ENCODE assay signal across 23 cellular contexts in genomic region chr12:131333136-131333535, GRCh38.
"Had no signal": no experiment of that assay in that cellular context is flagged by ENCODE, and none has a peak within 500 bp of the region (broad histone marks: within the 10 kb centered on the region; RNA-seq: fewer than 3 reads in every experiment).

No MANE protein-coding gene starts in this region.

- H3K4me3 Mint-ChIP-seq: IgD-negative memory B cell had no signal

- H3K36me3 Mint-ChIP-seq: IgD-negative memory B cell had no signal

- H3K27me3 ChIP-seq: Peyer's patch had no signal

- H3K27ac ChIP-seq: HL-60, KMS-11, PC-9, Peyer's patch had no signal

- H3K36me3 ChIP-seq: Peyer's patch had no signal

- H3K27ac Mint-ChIP-seq: IgD-negative memory B cell had no signal

- H3K4me2 ChIP-seq: KMS-11, PC-9, SK-N-SH had no signal

- ATAC-seq: K562 had no signal

- H3K4me1 ChIP-seq: Peyer's patch had no signal

- H3K9me3 ChIP-seq: Peyer's patch, SK-N-SH had no signal

- H3K4me1 Mint-ChIP-seq: IgD-negative memory B cell had no signal

- H3K9ac ChIP-seq: KMS-11, SK-N-SH had no signal

- H2AFZ ChIP-seq: PC-9 had no signal

- H3K4me3 ChIP-seq: K562, PC-9, Peyer's patch had no signal

- DNase-seq: Kasumi-1, MM.1S, NCI-H1092 treated with DMSO at 0.1 percent for 48 hours, NCI-H1436, NCI-H187, NCI-H2029, NCI-H2081 treated with DMSO at 0.1 percent for 48 hours, NCI-H2171, NCI-H226, NCI-H446, NCI-H510A, NCI-H524 treated with DMSO at 0.1 percent for 48 hours, NCI-H69, NCI-H774, OCI-M1, PC-9, Peyer's patch, SHP77, SK-N-SH had no signal
